Comparison of ENCODE assay signal across 10 cellular contexts in the genomic region with DNA sequence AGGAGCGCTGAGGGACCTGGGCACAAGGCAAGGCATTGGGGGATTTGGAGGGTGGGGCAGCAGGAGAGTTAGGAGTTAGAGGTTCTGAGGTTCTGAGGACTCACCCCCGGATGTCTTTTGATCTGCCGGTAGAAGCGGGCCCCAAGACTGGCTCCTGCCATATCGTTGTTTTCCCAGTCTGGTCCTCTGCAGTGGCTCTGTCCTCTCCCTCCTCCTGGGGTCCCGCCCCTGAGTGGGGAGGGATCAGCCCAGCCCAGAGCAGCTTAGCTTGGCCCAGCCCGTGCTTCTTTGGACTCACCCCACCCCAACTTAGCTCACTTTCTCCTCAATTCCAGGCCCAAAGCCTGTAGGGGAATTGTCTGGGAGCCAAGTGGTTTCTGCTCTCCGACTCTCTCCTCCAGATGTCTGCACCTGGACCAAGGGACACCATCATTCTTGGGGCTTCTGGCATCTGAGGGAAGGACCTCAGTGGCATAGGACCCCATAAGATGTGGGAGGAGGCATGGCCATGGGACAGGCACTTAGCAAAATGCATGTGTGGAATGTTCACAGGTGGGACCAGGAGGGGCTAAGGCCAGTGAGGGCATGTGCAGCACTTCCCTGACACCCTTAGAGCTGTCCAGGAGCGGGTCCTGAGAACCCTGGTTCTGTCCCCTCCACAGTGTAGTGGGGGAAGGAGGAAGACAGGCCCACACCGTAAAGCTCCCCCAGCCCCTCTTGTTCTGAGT. TPM values are rescaled to one million over a fixed set of nuclear protein-coding genes. Genes with fewer than 3 reads are reported as not detected.
DNase-seq lines count a peak whose midpoint lies in the region; ATAC-seq and TF ChIP-seq lines count a peak whose summit lies in the region.
"Had no signal": no experiment of that assay in that cellular context is flagged by ENCODE, and none has a peak within 500 bp of the region (broad histone marks: within the 10 kb centered on the region; RNA-seq: fewer than 3 reads in every experiment).

No MANE protein-coding gene starts in this region.

- TF ChIP-seq CTCF in WERI-Rb-1 (IDR thresholded peaks at IDR 0.05; ENCODE audit: low read depth, low read length) (no peak), heart right ventricle (IDR thresholded peaks at IDR 0.05) (no peak)

- H3K36me3 ChIP-seq in WERI-Rb-1 = peaks cover 35% of the 10 kb centered on the region
- peaks cover 0 to 30% (median 20%) of the 10 kb centered on the region in 9 donors for H3K36me3 ChIP-seq in heart right ventricle

- H3K27me3 ChIP-seq in WERI-Rb-1 (ENCODE audit: insufficient read depth, low read depth, severe bottlenecking) = peaks cover 10% of the 10 kb centered on the region
- peaks cover 0 to 72% (median 44%) of the 10 kb centered on the region in 7 donors for H3K27me3 ChIP-seq in heart right ventricle

- H3K27me3 Mint-ChIP-seq in activated CD4-positive, alpha-beta T cell treated with anti-CD3 and anti-CD28 coated beads, Interleukin-2, amount 10 ng/mL, durations not matched to agents 24 days and 14 days = peaks cover 36% of the 10 kb centered on the region
- peaks cover 35 to 41% of the 10 kb centered on the region in 2 donors for H3K27me3 Mint-ChIP-seq in stimulated activated naive B cell treated with anti-CD40 and anti-IgM and Interleukin-4, amounts not matched to agents 10 μg/mL and 1 μg/mL and 100 μg/mL, for 72 hours

- H3K4me1 ChIP-seq in heart right ventricle = peaks cover 30 to 86% (median 59%) of the 10 kb centered on the region in 9 donors

- no peak overlapping the region for H3K27ac Mint-ChIP-seq in activated CD4-positive, alpha-beta T cell treated with anti-CD3 and anti-CD28 coated beads, Interleukin-2, amount 10 ng/mL, durations not matched to agents 24 days and 14 days
- peak overlapping the region; percentile 70 for H3K27ac Mint-ChIP-seq in stimulated activated naive B cell treated with anti-CD40 and anti-IgM and Interleukin-4, amounts not matched to agents 10 μg/mL and 1 μg/mL and 100 μg/mL, for 72 hours

- H3K36me3 Mint-ChIP-seq in activated CD4-positive, alpha-beta T cell treated with anti-CD3 and anti-CD28 coated beads, Interleukin-2, amount 10 ng/mL, durations not matched to agents 24 days and 14 days (ENCODE audit: low read depth) = peaks cover 34% of the 10 kb centered on the region
- peaks cover 29 to 47% of the 10 kb centered on the region in 2 donors for H3K36me3 Mint-ChIP-seq in stimulated activated naive B cell treated with anti-CD40 and anti-IgM and Interleukin-4, amounts not matched to agents 10 μg/mL and 1 μg/mL and 100 μg/mL, for 72 hours

- H3K9me3 ChIP-seq in WERI-Rb-1 (ENCODE audit: severe bottlenecking) (no peaks in the 10 kb centered on the region), heart right ventricle (no peaks in the 10 kb centered on the region)

- no peaks in the 10 kb centered on the region for H3K9me3 Mint-ChIP-seq in activated CD4-positive, alpha-beta T cell treated with anti-CD3 and anti-CD28 coated beads, Interleukin-2, amount 10 ng/mL, durations not matched to agents 24 days and 14 days
- no peaks in the 10 kb centered on the region for H3K9me3 Mint-ChIP-seq in stimulated activated naive B cell treated with anti-CD40 and anti-IgM and Interleukin-4, amounts not matched to agents 10 μg/mL and 1 μg/mL and 100 μg/mL, for 72 hours

- H3K4me3 ChIP-seq in WERI-Rb-1 (ENCODE audit: low read depth, low read length) (no peak overlapping the region), heart right ventricle (peak overlapping the region; percentile 26 to 60 (median 51))

- ATAC-seq in heart right ventricle = peak in 7 of 8 donors; percentile 16 to 52 (median 36)
- no peak for ATAC-seq in stimulated activated naive B cell treated with anti-CD40 and anti-IgM and Interleukin-4, amounts not matched to agents 10 μg/mL and 1 μg/mL and 100 μg/mL, for 72 hours (replicated peaks)
- ATAC-seq in GM18858 (IDR thresholded peaks at IDR 0.05; ENCODE audit: unreplicated experiment) = no peak
- ATAC-seq in SK-N-SH treated with all-trans-retinoic acid at 6 μM for 48 hours = no peak

- peak overlapping the region; percentile 83 for H3K4me3 Mint-ChIP-seq in activated CD4-positive, alpha-beta T cell treated with anti-CD3 and anti-CD28 coated beads, Interleukin-2, amount 10 ng/mL, durations not matched to agents 24 days and 14 days
- H3K4me3 Mint-ChIP-seq in stimulated activated naive B cell treated with anti-CD40 and anti-IgM and Interleukin-4, amounts not matched to agents 10 μg/mL and 1 μg/mL and 100 μg/mL, for 72 hours = peak overlapping the region; percentile 68 to 73

- no peak for DNase-seq in activated CD4-positive, alpha-beta T cell treated with anti-CD3 and anti-CD28 coated beads, Interleukin-2, amount 10 ng/mL, durations not matched to agents 24 days and 14 days
- DNase-seq in activated CD4-positive, alpha-beta T cell treated with anti-CD3 and anti-CD28 coated beads for 4 hours = no peak
- peak; percentile 63 for DNase-seq in WERI-Rb-1
- peak; percentile 70 to 71 for DNase-seq in heart right ventricle
- DNase-seq in stimulated activated naive B cell treated with anti-CD40 and anti-IgM and Interleukin-4, amounts not matched to agents 10 μg/mL and 1 μg/mL and 100 μg/mL, for 72 hours = no peak
- no peak for DNase-seq in occipital lobe (lab: John Stamatoyannopoulos, UW)
- DNase-seq: MV-4-11, SW 1271 had no signal

- H3K27ac ChIP-seq in WERI-Rb-1 (no peak overlapping the region), heart right ventricle (peak overlapping the region in 9 of 10 donors; percentile 61 to 87 (median 80))

- H3K4me1 Mint-ChIP-seq in activated CD4-positive, alpha-beta T cell treated with anti-CD3 and anti-CD28 coated beads, Interleukin-2, amount 10 ng/mL, durations not matched to agents 24 days and 14 days = peaks cover 57% of the 10 kb centered on the region
- peaks cover 71 to 99% of the 10 kb centered on the region in 2 donors for H3K4me1 Mint-ChIP-seq in stimulated activated naive B cell treated with anti-CD40 and anti-IgM and Interleukin-4, amounts not matched to agents 10 μg/mL and 1 μg/mL and 100 μg/mL, for 72 hours

- WGBS in heart right ventricle, 2 donors = 41% methylated on average over 10 of the region's 10 CpGs

- intact Hi-C loops in activated CD4-positive, alpha-beta T cell treated with anti-CD3 and anti-CD28 coated beads, Interleukin-2, amount 10 ng/mL, durations not matched to agents 24 days and 14 days (cut with micrococcal nuclease) = no loop called here
- intact Hi-C loops in heart right ventricle (cut with DNase I) = no loop called here

TF ChIP-seq in SK-N-SH treated with all-trans-retinoic acid at 6 μM for 48 hours, 23 proteins besides CTCF, POLR2A, EP300 and RAD21 (continues in another document):
- TF ChIP-seq SNAI2 (CRISPR knock-in tag; IDR thresholded peaks at IDR 0.05) (no peak), ZC3H10 (CRISPR knock-in tag; IDR thresholded peaks at IDR 0.05) (no peak), ZNF565 (CRISPR knock-in tag; conservative IDR thresholded peaks at IDR 0.05; ENCODE audit: low read depth) (no peak)
- TF ChIP-seq, protein P1, sequence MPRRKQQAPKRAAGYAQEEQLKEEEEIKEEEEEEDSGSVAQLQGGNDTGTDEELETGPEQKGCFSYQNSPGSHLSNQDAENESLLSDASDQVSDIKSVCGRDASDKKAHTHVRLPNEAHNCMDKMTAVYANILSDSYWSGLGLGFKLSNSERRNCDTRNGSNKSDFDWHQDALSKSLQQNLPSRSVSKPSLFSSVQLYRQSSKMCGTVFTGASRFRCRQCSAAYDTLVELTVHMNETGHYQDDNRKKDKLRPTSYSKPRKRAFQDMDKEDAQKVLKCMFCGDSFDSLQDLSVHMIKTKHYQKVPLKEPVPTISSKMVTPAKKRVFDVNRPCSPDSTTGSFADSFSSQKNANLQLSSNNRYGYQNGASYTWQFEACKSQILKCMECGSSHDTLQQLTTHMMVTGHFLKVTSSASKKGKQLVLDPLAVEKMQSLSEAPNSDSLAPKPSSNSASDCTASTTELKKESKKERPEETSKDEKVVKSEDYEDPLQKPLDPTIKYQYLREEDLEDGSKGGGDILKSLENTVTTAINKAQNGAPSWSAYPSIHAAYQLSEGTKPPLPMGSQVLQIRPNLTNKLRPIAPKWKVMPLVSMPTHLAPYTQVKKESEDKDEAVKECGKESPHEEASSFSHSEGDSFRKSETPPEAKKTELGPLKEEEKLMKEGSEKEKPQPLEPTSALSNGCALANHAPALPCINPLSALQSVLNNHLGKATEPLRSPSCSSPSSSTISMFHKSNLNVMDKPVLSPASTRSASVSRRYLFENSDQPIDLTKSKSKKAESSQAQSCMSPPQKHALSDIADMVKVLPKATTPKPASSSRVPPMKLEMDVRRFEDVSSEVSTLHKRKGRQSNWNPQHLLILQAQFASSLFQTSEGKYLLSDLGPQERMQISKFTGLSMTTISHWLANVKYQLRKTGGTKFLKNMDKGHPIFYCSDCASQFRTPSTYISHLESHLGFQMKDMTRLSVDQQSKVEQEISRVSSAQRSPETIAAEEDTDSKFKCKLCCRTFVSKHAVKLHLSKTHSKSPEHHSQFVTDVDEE (CRISPR knock-in tag; IDR thresholded peaks at IDR 0.05) = no peak
- TF ChIP-seq, protein P2, sequence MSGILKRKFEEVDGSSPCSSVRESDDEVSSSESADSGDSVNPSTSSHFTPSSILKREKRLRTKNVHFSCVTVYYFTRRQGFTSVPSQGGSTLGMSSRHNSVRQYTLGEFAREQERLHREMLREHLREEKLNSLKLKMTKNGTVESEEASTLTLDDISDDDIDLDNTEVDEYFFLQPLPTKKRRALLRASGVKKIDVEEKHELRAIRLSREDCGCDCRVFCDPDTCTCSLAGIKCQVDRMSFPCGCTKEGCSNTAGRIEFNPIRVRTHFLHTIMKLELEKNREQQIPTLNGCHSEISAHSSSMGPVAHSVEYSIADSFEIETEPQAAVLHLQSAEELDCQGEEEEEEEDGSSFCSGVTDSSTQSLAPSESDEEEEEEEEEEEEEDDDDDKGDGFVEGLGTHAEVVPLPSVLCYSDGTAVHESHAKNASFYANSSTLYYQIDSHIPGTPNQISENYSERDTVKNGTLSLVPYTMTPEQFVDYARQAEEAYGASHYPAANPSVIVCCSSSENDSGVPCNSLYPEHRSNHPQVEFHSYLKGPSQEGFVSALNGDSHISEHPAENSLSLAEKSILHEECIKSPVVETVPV (CRISPR knock-in tag; IDR thresholded peaks at IDR 0.05) = no peak

RNA-seq across cellular contexts. Expression of a gene that starts 7.6 kb away (rescaled TPM):
- total RNA-seq in activated CD4-positive, alpha-beta T cell treated with anti-CD3 and anti-CD28 coated beads, Interleukin-2, amount 10 ng/mL, durations not matched to agents 24 days and 14 days = 297 and 310 TPM in 2 replicates
- total RNA-seq in heart right ventricle (10 to 100 TPM; 24.4 to 47.6 (median 27.1) TPM), occipital lobe (36.2 TPM)
- polyA plus RNA-seq in heart right ventricle = 10 to 100 TPM; 14.3 to 49.8 TPM

RNA-seq across cellular contexts. Expression of a gene that starts 13.9 kb away (rescaled TPM):
- 4.9 and 5.5 TPM in 2 replicates for total RNA-seq in activated CD4-positive, alpha-beta T cell treated with anti-CD3 and anti-CD28 coated beads, Interleukin-2, amount 10 ng/mL, durations not matched to agents 24 days and 14 days
- total RNA-seq in heart right ventricle = 1 to 10 TPM in 4 of 10 donors, under 1 TPM in 6; 0.30 to 2.9 (median 0.98) TPM
- 1 to 10 TPM in 1 of 2 donors, under 1 TPM in 1; 0.81 to 1.7 TPM for polyA plus RNA-seq in heart right ventricle
- 0.94 TPM for total RNA-seq in occipital lobe

RNA-seq across cellular contexts. Expression of a gene that starts 20.5 kb away (rescaled TPM):
- 0.47 and 0.73 TPM in 2 replicates for total RNA-seq in activated CD4-positive, alpha-beta T cell treated with anti-CD3 and anti-CD28 coated beads, Interleukin-2, amount 10 ng/mL, durations not matched to agents 24 days and 14 days
- total RNA-seq in heart right ventricle (1 to 10 TPM in 7 of 10 donors, under 1 TPM in 3; 0.18 to 6.2 (median 2.3) TPM), occipital lobe (0.78 TPM)
- 1 to 10 TPM in 1 of 2 donors, under 1 TPM in 1; 0.66 to 1.8 TPM for polyA plus RNA-seq in heart right ventricle

Comparison
In these comparisons a context has a peak if more than half of its experiments do, and no peak if none do; other contexts are left out.
1. DNase-seq: peak in WERI-Rb-1 (single experiment) and heart right ventricle (2 of 2); none in activated CD4-positive, alpha-beta T cell treated with anti-CD3 and anti-CD28 coated beads, Interleukin-2, amount 10 ng/mL, durations not matched to agents 24 days and 14 days (single experiment), activated CD4-positive, alpha-beta T cell treated with anti-CD3 and anti-CD28 coated beads for 4 hours (0 of 2), stimulated activated naive B cell treated with anti-CD40 and anti-IgM and Interleukin-4, amounts not matched to agents 10 μg/mL and 1 μg/mL and 100 μg/mL, for 72 hours (single experiment) and occipital lobe (single experiment).
2. ATAC-seq: peak in heart right ventricle (7 of 8); none in stimulated activated naive B cell treated with anti-CD40 and anti-IgM and Interleukin-4, amounts not matched to agents 10 μg/mL and 1 μg/mL and 100 μg/mL, for 72 hours (0 of 2), GM18858 (single experiment) and SK-N-SH treated with all-trans-retinoic acid at 6 μM for 48 hours (single experiment).